Comparison of ENCODE assay signal across 1 cellular context in the genomic region with DNA sequence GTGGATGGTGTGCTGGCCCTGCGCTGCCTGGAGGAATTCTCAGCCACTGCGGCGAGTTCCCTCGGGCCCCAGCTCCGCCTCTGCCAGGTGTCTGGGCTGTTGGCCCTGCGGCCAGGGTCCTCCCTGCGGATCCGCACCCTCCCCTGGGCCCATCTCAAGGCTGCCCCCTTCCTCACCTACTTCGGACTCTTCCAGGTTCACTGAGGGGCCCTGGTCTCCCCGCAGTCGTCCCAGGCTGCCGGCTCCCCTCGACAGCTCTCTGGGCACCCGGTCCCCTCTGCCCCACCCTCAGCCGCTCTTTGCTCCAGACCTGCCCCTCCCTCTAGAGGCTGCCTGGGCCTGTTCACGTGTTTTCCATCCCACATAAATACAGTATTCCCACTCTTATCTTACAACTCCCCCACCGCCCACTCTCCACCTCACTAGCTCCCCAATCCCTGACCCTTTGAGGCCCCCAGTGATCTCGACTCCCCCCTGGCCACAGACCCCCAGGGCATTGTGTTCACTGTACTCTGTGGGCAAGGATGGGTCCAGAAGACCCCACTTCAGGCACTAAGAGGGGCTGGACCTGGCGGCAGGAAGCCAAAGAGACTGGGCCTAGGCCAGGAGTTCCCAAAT.
TF ChIP-seq lines count a peak whose summit lies in the region.

No MANE protein-coding gene starts in this region.

TF ChIP-seq in HepG2, 621 proteins besides CTCF, POLR2A, EP300 and RAD21 (continues in another document):
- TF ChIP-seq ZBTB7A (CRISPR knock-in tag; IDR thresholded peaks at IDR 0.05) = peak; percentile 56; the same call in 1 of the 2 replicates
- TF ChIP-seq HNF4A (CRISPR knock-in tag; IDR thresholded peaks at IDR 0.05) = peak; percentile 56; the same call in 1 of the 2 replicates
- TF ChIP-seq SOX13 (IDR thresholded peaks at IDR 0.05) = no peak
- TF ChIP-seq SOX13 (CRISPR knock-in tag; conservative IDR thresholded peaks at IDR 0.05 in 1 of 2, IDR thresholded peaks at IDR 0.05 in 1 of 2) = peak in 1 of 2 experiments; percentile 13; a peak in 1 of 4 replicates
- no peak for TF ChIP-seq ATRX (CRISPR knock-in tag; IDR thresholded peaks at IDR 0.05; ENCODE audit: borderline replicate concordance)
- TF ChIP-seq, protein P1, sequence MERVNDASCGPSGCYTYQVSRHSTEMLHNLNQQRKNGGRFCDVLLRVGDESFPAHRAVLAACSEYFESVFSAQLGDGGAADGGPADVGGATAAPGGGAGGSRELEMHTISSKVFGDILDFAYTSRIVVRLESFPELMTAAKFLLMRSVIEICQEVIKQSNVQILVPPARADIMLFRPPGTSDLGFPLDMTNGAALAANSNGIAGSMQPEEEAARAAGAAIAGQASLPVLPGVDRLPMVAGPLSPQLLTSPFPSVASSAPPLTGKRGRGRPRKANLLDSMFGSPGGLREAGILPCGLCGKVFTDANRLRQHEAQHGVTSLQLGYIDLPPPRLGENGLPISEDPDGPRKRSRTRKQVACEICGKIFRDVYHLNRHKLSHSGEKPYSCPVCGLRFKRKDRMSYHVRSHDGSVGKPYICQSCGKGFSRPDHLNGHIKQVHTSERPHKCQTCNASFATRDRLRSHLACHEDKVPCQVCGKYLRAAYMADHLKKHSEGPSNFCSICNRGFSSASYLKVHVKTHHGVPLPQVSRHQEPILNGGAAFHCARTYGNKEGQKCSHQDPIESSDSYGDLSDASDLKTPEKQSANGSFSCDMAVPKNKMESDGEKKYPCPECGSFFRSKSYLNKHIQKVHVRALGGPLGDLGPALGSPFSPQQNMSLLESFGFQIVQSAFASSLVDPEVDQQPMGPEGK (CRISPR knock-in tag; IDR thresholded peaks at IDR 0.05) = peak; percentile 86
- TF ChIP-seq ZFX (CRISPR knock-in tag; IDR thresholded peaks at IDR 0.05; ENCODE audit: low read depth) = peak; percentile 25; the same call in 1 of the 2 replicates
- TF ChIP-seq, protein P2, sequence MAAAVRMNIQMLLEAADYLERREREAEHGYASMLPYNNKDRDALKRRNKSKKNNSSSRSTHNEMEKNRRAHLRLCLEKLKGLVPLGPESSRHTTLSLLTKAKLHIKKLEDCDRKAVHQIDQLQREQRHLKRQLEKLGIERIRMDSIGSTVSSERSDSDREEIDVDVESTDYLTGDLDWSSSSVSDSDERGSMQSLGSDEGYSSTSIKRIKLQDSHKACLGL (CRISPR knock-in tag; IDR thresholded peaks at IDR 0.05) = peak; percentile 24; the same call in 1 of the 2 replicates
- 0 out of 2 replicates have a peak, but pooled peaks have one; percentile 59 for TF ChIP-seq ZBTB38 (CRISPR knock-in tag; IDR thresholded peaks at IDR 0.05)
- TF ChIP-seq, protein P3, sequence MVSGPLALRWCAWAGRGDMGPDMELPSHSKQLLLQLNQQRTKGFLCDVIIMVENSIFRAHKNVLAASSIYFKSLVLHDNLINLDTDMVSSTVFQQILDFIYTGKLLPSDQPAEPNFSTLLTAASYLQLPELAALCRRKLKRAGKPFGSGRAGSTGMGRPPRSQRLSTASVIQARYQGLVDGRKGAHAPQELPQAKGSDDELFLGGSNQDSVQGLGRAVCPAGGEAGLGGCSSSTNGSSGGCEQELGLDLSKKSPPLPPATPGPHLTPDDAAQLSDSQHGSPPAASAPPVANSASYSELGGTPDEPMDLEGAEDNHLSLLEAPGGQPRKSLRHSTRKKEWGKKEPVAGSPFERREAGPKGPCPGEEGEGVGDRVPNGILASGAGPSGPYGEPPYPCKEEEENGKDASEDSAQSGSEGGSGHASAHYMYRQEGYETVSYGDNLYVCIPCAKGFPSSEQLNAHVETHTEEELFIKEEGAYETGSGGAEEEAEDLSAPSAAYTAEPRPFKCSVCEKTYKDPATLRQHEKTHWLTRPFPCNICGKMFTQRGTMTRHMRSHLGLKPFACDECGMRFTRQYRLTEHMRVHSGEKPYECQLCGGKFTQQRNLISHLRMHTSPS (CRISPR knock-in tag; IDR thresholded peaks at IDR 0.05; ENCODE audit: low read depth) = 0 out of 2 replicates have a peak, but pooled peaks have one; percentile 36
- TF ChIP-seq ZNF543 (CRISPR knock-in tag; IDR thresholded peaks at IDR 0.05) = 0 out of 2 replicates have a peak, but pooled peaks have one; percentile 6
- TF ChIP-seq, protein P4, sequence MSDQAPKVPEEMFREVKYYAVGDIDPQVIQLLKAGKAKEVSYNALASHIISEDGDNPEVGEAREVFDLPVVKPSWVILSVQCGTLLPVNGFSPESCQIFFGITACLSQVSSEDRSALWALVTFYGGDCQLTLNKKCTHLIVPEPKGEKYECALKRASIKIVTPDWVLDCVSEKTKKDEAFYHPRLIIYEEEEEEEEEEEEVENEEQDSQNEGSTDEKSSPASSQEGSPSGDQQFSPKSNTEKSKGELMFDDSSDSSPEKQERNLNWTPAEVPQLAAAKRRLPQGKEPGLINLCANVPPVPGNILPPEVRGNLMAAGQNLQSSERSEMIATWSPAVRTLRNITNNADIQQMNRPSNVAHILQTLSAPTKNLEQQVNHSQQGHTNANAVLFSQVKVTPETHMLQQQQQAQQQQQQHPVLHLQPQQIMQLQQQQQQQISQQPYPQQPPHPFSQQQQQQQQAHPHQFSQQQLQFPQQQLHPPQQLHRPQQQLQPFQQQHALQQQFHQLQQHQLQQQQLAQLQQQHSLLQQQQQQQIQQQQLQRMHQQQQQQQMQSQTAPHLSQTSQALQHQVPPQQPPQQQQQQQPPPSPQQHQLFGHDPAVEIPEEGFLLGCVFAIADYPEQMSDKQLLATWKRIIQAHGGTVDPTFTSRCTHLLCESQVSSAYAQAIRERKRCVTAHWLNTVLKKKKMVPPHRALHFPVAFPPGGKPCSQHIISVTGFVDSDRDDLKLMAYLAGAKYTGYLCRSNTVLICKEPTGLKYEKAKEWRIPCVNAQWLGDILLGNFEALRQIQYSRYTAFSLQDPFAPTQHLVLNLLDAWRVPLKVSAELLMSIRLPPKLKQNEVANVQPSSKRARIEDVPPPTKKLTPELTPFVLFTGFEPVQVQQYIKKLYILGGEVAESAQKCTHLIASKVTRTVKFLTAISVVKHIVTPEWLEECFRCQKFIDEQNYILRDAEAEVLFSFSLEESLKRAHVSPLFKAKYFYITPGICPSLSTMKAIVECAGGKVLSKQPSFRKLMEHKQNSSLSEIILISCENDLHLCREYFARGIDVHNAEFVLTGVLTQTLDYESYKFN (CRISPR knock-in tag; conservative IDR thresholded peaks at IDR 0.05) = 0 out of 2 replicates have a peak, but pooled peaks have one; percentile 37
- peak; percentile 30; the same call in 1 of the 2 replicates for TF ChIP-seq RXRA (CRISPR knock-in tag; IDR thresholded peaks at IDR 0.05)
- no peak for TF ChIP-seq ZNF605 (CRISPR knock-in tag; IDR thresholded peaks at IDR 0.05)
- TF ChIP-seq, protein P5, sequence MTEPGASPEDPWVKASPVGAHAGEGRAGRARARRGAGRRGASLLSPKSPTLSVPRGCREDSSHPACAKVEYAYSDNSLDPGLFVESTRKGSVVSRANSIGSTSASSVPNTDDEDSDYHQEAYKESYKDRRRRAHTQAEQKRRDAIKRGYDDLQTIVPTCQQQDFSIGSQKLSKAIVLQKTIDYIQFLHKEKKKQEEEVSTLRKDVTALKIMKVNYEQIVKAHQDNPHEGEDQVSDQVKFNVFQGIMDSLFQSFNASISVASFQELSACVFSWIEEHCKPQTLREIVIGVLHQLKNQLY (CRISPR knock-in tag; IDR thresholded peaks at IDR 0.05) = peak; percentile 78; the same call in 1 of the 2 replicates
- peak; percentile 93 for TF ChIP-seq ZNF777 (CRISPR knock-in tag; IDR thresholded peaks at IDR 0.05)
- 0 out of 2 replicates have a peak, but pooled peaks have one; percentile 6 for TF ChIP-seq CEBPG (CRISPR knock-in tag; IDR thresholded peaks at IDR 0.05)
- peak; percentile 3; the same call in 1 of the 2 replicates for TF ChIP-seq KMT2B (CRISPR knock-in tag; IDR thresholded peaks at IDR 0.05)
- peak; percentile 56 for TF ChIP-seq SALL1 (CRISPR knock-in tag; IDR thresholded peaks at IDR 0.05)
- TF ChIP-seq MAZ (IDR thresholded peaks at IDR 0.05; ENCODE audit: borderline replicate concordance, low read depth, low read length) = no peak
- TF ChIP-seq MAZ (CRISPR knock-in tag; IDR thresholded peaks at IDR 0.05; ENCODE audit: low read depth) = peak; percentile 42; the same call in 1 of the 2 replicates
- TF ChIP-seq, protein P6, sequence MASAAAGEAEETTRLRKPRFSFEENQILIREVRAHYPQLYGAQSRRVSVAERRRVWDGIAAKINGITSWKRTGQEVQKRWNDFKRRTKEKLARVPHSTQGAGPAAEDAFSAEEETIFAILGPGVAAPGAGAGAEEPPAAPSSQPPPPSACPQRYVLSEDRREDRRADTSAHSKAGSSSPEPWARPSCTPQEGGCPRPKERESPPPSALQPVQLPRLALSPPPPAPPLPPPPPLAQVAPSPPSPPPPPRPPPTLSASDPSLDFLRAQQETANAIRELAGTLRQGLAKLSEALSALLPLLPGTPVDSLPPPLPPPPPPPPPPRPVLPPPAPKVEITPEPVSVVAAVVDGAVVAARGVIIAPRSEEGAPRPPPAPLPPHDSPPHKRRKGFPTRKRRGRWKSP (CRISPR knock-in tag; IDR thresholded peaks at IDR 0.05) = 0 out of 2 replicates have a peak, but pooled peaks have one; percentile 38
- TF ChIP-seq ONECUT2 (CRISPR knock-in tag; IDR thresholded peaks at IDR 0.05) = no peak
- TF ChIP-seq ZNF557 (CRISPR knock-in tag; IDR thresholded peaks at IDR 0.05) = 0 out of 2 replicates have a peak, but pooled peaks have one; percentile 14
- 0 out of 2 replicates have a peak, but pooled peaks have one; percentile 38 for TF ChIP-seq SOX5 (CRISPR knock-in tag; IDR thresholded peaks at IDR 0.05; ENCODE audit: borderline replicate concordance)
- TF ChIP-seq, protein P7, sequence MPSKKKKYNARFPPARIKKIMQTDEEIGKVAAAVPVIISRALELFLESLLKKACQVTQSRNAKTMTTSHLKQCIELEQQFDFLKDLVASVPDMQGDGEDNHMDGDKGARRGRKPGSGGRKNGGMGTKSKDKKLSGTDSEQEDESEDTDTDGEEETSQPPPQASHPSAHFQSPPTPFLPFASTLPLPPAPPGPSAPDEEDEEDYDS (CRISPR knock-in tag; IDR thresholded peaks at IDR 0.05) = 0 out of 2 replicates have a peak, but pooled peaks have one; percentile 31
- TF ChIP-seq ZNF331 (CRISPR knock-in tag; IDR thresholded peaks at IDR 0.05) = 0 out of 2 replicates have a peak, but pooled peaks have one; percentile 24
- TF ChIP-seq NFATC3 (CRISPR knock-in tag; IDR thresholded peaks at IDR 0.05) = no peak
- TF ChIP-seq, protein P8, sequence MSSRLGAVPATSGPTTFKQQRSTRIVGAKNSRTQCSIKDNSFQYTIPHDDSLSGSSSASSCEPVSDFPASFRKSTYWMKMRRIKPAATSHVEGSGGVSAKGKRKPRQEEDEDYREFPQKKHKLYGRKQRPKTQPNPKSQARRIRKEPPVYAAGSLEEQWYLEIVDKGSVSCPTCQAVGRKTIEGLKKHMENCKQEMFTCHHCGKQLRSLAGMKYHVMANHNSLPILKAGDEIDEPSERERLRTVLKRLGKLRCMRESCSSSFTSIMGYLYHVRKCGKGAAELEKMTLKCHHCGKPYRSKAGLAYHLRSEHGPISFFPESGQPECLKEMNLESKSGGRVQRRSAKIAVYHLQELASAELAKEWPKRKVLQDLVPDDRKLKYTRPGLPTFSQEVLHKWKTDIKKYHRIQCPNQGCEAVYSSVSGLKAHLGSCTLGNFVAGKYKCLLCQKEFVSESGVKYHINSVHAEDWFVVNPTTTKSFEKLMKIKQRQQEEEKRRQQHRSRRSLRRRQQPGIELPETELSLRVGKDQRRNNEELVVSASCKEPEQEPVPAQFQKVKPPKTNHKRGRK (CRISPR knock-in tag; IDR thresholded peaks at IDR 0.05) = no peak
- no peak for TF ChIP-seq LCORL (IDR thresholded peaks at IDR 0.05)
- TF ChIP-seq LCORL (CRISPR knock-in tag; IDR thresholded peaks at IDR 0.05) = peak; percentile 74
- TF ChIP-seq ZNF614 (CRISPR knock-in tag; IDR thresholded peaks at IDR 0.05; ENCODE audit: borderline replicate concordance) = peak; percentile 45; the same call in 1 of the 2 replicates
- 0 out of 2 replicates have a peak, but pooled peaks have one; percentile 2 for TF ChIP-seq HNF4G (IDR thresholded peaks at IDR 0.05; ENCODE audit: borderline replicate concordance, low read depth, low read length)
- no peak for TF ChIP-seq HNF4G (CRISPR knock-in tag; IDR thresholded peaks at IDR 0.05; ENCODE audit: borderline replicate concordance, low read depth)
- TF ChIP-seq IKZF4 (CRISPR knock-in tag; IDR thresholded peaks at IDR 0.05; ENCODE audit: borderline replicate concordance, low read depth, not compliant biosample characterization) = peak; percentile 62
- TF ChIP-seq, protein P9, sequence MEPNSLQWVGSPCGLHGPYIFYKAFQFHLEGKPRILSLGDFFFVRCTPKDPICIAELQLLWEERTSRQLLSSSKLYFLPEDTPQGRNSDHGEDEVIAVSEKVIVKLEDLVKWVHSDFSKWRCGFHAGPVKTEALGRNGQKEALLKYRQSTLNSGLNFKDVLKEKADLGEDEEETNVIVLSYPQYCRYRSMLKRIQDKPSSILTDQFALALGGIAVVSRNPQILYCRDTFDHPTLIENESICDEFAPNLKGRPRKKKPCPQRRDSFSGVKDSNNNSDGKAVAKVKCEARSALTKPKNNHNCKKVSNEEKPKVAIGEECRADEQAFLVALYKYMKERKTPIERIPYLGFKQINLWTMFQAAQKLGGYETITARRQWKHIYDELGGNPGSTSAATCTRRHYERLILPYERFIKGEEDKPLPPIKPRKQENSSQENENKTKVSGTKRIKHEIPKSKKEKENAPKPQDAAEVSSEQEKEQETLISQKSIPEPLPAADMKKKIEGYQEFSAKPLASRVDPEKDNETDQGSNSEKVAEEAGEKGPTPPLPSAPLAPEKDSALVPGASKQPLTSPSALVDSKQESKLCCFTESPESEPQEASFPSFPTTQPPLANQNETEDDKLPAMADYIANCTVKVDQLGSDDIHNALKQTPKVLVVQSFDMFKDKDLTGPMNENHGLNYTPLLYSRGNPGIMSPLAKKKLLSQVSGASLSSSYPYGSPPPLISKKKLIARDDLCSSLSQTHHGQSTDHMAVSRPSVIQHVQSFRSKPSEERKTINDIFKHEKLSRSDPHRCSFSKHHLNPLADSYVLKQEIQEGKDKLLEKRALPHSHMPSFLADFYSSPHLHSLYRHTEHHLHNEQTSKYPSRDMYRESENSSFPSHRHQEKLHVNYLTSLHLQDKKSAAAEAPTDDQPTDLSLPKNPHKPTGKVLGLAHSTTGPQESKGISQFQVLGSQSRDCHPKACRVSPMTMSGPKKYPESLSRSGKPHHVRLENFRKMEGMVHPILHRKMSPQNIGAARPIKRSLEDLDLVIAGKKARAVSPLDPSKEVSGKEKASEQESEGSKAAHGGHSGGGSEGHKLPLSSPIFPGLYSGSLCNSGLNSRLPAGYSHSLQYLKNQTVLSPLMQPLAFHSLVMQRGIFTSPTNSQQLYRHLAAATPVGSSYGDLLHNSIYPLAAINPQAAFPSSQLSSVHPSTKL (CRISPR knock-in tag; IDR thresholded peaks at IDR 0.05) = peak; percentile 47; the same call in 1 of the 2 replicates
- TF ChIP-seq SAP130 (CRISPR knock-in tag; IDR thresholded peaks at IDR 0.05; ENCODE audit: low read depth) = peak; percentile 70
- TF ChIP-seq GATAD2A (CRISPR knock-in tag; IDR thresholded peaks at IDR 0.05) = peak; percentile 62; the same call in 1 of the 2 replicates
- TF ChIP-seq ZNF121 (CRISPR knock-in tag; IDR thresholded peaks at IDR 0.05) = peak; percentile 53; the same call in 1 of the 2 replicates
- no peak for TF ChIP-seq SMYD3 (CRISPR knock-in tag; IDR thresholded peaks at IDR 0.05)
- no peak for TF ChIP-seq ZNF354B (CRISPR knock-in tag; IDR thresholded peaks at IDR 0.05)
- TF ChIP-seq IRX3 (CRISPR knock-in tag; IDR thresholded peaks at IDR 0.05; ENCODE audit: borderline replicate concordance, low read depth) = no peak
- peak; percentile 66 for TF ChIP-seq ZBTB7B (CRISPR knock-in tag; IDR thresholded peaks at IDR 0.05)
- no peak for TF ChIP-seq ZNF382 (CRISPR knock-in tag; IDR thresholded peaks at IDR 0.05; ENCODE audit: borderline replicate concordance)
- no peak for TF ChIP-seq TSC22D2 (CRISPR knock-in tag; IDR thresholded peaks at IDR 0.05; ENCODE audit: borderline replicate concordance)
- TF ChIP-seq, protein P10, sequence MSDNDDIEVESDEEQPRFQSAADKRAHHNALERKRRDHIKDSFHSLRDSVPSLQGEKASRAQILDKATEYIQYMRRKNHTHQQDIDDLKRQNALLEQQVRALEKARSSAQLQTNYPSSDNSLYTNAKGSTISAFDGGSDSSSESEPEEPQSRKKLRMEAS (IDR thresholded peaks at IDR 0.05) = peak; percentile 46; the same call in 1 of the 2 replicates
